In genomic region chr3:167777356-167777755, GRCh38 we compare ENCODE assay signal across 33 cellular contexts. TPM values are rescaled to one million over a fixed set of nuclear protein-coding genes. Genes with fewer than 3 reads are reported as not detected.
DNase-seq lines count a peak whose midpoint lies in the region; ATAC-seq, FAIRE-seq and TF ChIP-seq lines count a peak whose summit lies in the region.
"Had no signal": no experiment of that assay in that cellular context is flagged by ENCODE, and none has a peak within 500 bp of the region (broad histone marks: within the 10 kb centered on the region; RNA-seq: fewer than 3 reads in every experiment).

No MANE protein-coding gene starts in this region.

- no peak overlapping the region for H3K4me3 Mint-ChIP-seq in activated CD4-positive, alpha-beta T cell treated with anti-CD3 and anti-CD28 coated beads for 36 hours
- H3K4me3 Mint-ChIP-seq: activated CD4-positive, alpha-beta memory T cell treated with anti-CD3 and anti-CD28 coated beads, Interleukin-2, amount 10 ng/mL, durations not matched to agents 7 days and 5 days; activated naive CD4-positive, alpha-beta T cell treated with anti-CD3 and anti-CD28 coated beads, Interleukin-2, amount 50 U/mL, for 24 hours; activated T-helper 17 cell treated with anti-CD3 and anti-CD28 coated beads, Interleukin-2, amount 50 U/mL, for 72 hours; GM23338 had no signal

- H3K9ac ChIP-seq in GM12878 (ENCODE audit: control insufficient read depth, insufficient read depth, low read length): no peak overlapping the region

- peaks cover 8% of the 10 kb centered on the region for H3K4me1 ChIP-seq in GM12878 (ENCODE audit: control insufficient read depth, insufficient read depth, low read length)
- H3K4me1 ChIP-seq: right atrium auricular region had no signal

- ATAC-seq in activated CD4-positive, alpha-beta T cell treated with anti-CD3 and anti-CD28 coated beads for 36 hours: peak; percentile 33
- ATAC-seq in GM21529 (IDR thresholded peaks at IDR 0.05; ENCODE audit: unreplicated experiment) (peak; percentile 46), HG02870 (IDR thresholded peaks at IDR 0.05; ENCODE audit: unreplicated experiment) (peak; percentile 67), GM12878 (peak; percentile 64)
- ATAC-seq: activated T-helper 17 cell treated with anti-CD3 and anti-CD28 coated beads, Interleukin-2, amount 50 U/mL, for 72 hours; GM23338; heart right ventricle had no signal

- no peaks in the 10 kb centered on the region for H3K27me3 ChIP-seq in GM12878 (replicated peaks in 1 of 2; ENCODE audit: control insufficient read depth in 2 of 2, insufficient read depth in 2 of 2, low read length in 1 of 2)
- H3K27me3 ChIP-seq: esophagus squamous epithelium, heart right ventricle, MG63, right atrium auricular region had no signal

- no peak overlapping the region for H2AFZ ChIP-seq in GM12878 (ENCODE audit: control insufficient read depth, low read depth, low read length)
- H2AFZ ChIP-seq: GM23338 had no signal

- TF ChIP-seq CTCF in GM12878 (IDR thresholded peaks at IDR 0.05 in 2 of 3, conservative IDR thresholded peaks at IDR 0.05 in 1 of 3; ENCODE audit: control insufficient read depth in 2 of 3, extremely low read depth in 1 of 3, insufficient read depth in 1 of 3, low read depth in 3 of 3, low read length in 3 of 3): no peak

- DNase-seq in activated CD4-positive, alpha-beta T cell treated with anti-CD3 and anti-CD28 coated beads for 36 hours: no peak
- DNase-seq in activated CD4-positive, alpha-beta T cell treated with anti-CD3 and anti-CD28 coated beads, Interleukin-2, amount 50 U/mL, for 48 hours: no peak
- DNase-seq in GM12878 (ENCODE audit: low read depth, low spot score) (no peak), NK-92 (lab: John Stamatoyannopoulos, UW; ENCODE audit: unreplicated experiment) (no peak), SIG-M5 treated with dmso at 0.1 percent for 504 hours (lab: John Stamatoyannopoulos, UW; ENCODE audit: unreplicated experiment) (no peak), NCI-H526 (lab: John Stamatoyannopoulos, UW) (no peak)
- DNase-seq: activated CD4-positive, alpha-beta memory T cell treated with anti-CD3 and anti-CD28 coated beads, Interleukin-2, amount 10 ng/mL, durations not matched to agents 7 days and 5 days; activated CD4-positive, CD25-positive, alpha-beta regulatory T cell treated with anti-CD3 and anti-CD28 coated beads, Interleukin-2, amount 50 U/mL, for 72 hours; COR-L47; DMS53; esophagus squamous epithelium; foreskin melanocyte; heart right ventricle; KG1; MG63; NCI-H1105; NCI-H187 treated with DMSO at 0.1 percent for 48 hours; NCI-H2171; NCI-H524 treated with DMSO at 0.1 percent for 48 hours; posterior cingulate gyrus; Right ventricle myocardium superior; small intestine; stimulated activated naive CD4-positive, alpha-beta T cell; T-helper 2 cell had no signal

- no peaks in the 10 kb centered on the region for H3K36me3 ChIP-seq in GM12878 (ENCODE audit: control insufficient read depth in 2 of 2, insufficient read depth in 2 of 2, low read length in 1 of 2)
- H3K36me3 ChIP-seq: esophagus squamous epithelium, heart right ventricle, MG63, right atrium auricular region had no signal

- intact Hi-C loops in activated CD4-positive, alpha-beta T cell treated with anti-CD3 and anti-CD28 coated beads for 36 hours (cut with DNase I, micrococcal nuclease): no loop called here
- intact Hi-C loops in GM12878 (cut with micrococcal nuclease; ENCODE audit: unreplicated experiment): no loop called here

- H3K27me3 Mint-ChIP-seq in activated CD4-positive, alpha-beta T cell treated with anti-CD3 and anti-CD28 coated beads for 36 hours: no peaks in the 10 kb centered on the region
- H3K27me3 Mint-ChIP-seq: activated CD4-positive, alpha-beta memory T cell treated with anti-CD3 and anti-CD28 coated beads, Interleukin-2, amount 10 ng/mL, durations not matched to agents 7 days and 5 days; activated naive CD4-positive, alpha-beta T cell treated with anti-CD3 and anti-CD28 coated beads, Interleukin-2, amount 50 U/mL, for 24 hours had no signal

- no peak for TF ChIP-seq POLR2A in GM12878 (IDR thresholded peaks at IDR 0.05; ENCODE audit: low read depth, low read length)

- CTCF ChIA-PET in activated CD4-positive, alpha-beta T cell treated with anti-CD3 and anti-CD28 coated beads for 36 hours (lab: Charles Lee): no interaction called here
- CTCF ChIA-PET in GM12878 (lab: Yijun Ruan, JAX): interaction anchor here (0.6 kb wide), 1 partner anchor 69 kb away, joined by 3 read pairs; no protein-coding TSS in a partner anchor

- peaks cover 9% of the 10 kb centered on the region; the same call in 2 of the 3 replicates for H3K9me3 ChIP-seq in GM12878 (replicated peaks; ENCODE audit: control insufficient read depth, insufficient read depth, low read length)

- no peak for TF ChIP-seq RAD21 in GM12878 (IDR thresholded peaks at IDR 0.05; ENCODE audit: insufficient read depth, low read depth, low read length)

- H3K4me2 ChIP-seq in GM12878 (ENCODE audit: control insufficient read depth, insufficient read depth): no peak overlapping the region
- H3K4me2 ChIP-seq: GM23338 had no signal

- TF ChIP-seq EP300 in GM12878 (IDR thresholded peaks at IDR 0.05; ENCODE audit: borderline replicate concordance in 1 of 2, control insufficient read depth in 1 of 2, low read depth in 2 of 2, low read length in 2 of 2): no peak

- H3K4me3 ChIP-seq in GM12878: no peak overlapping the region
- H3K4me3 ChIP-seq: esophagus squamous epithelium, GM23338, heart right ventricle, MG63, right atrium auricular region had no signal

- RAD21 ChIA-PET in GM12878 (lab: Charles Lee; ENCODE audit: unreplicated experiment): no interaction called here

- H4K20me1 ChIP-seq in GM12878 (ENCODE audit: control insufficient read depth, insufficient read depth): no peaks in the 10 kb centered on the region

- POLR2A ChIA-PET in activated CD4-positive, alpha-beta T cell treated with anti-CD3 and anti-CD28 coated beads for 36 hours (lab: Charles Lee): no interaction called here
- POLR2A ChIA-PET in GM12878 (lab: Charles Lee): no interaction called here

- WGBS in GM12878 (ENCODE audit: insufficient coverage, insufficient replicate concordance, low lambda C conversion rate, missing lambda C conversion rate): 0% methylated on average over 1 of the region's 1 CpG

- H3K27ac Mint-ChIP-seq in activated CD4-positive, alpha-beta T cell treated with anti-CD3 and anti-CD28 coated beads for 36 hours: no peak overlapping the region
- H3K27ac Mint-ChIP-seq: activated CD4-positive, alpha-beta memory T cell treated with anti-CD3 and anti-CD28 coated beads, Interleukin-2, amount 10 ng/mL, durations not matched to agents 7 days and 5 days; activated naive CD4-positive, alpha-beta T cell treated with anti-CD3 and anti-CD28 coated beads, Interleukin-2, amount 50 U/mL, for 24 hours; activated T-helper 17 cell treated with anti-CD3 and anti-CD28 coated beads, Interleukin-2, amount 50 U/mL, for 72 hours had no signal

- H3K79me2 ChIP-seq in GM12878 (ENCODE audit: control insufficient read depth, insufficient read depth, low read length): no peaks in the 10 kb centered on the region

- no TSS peak for BruUV-seq in GM12878 (replicated peaks; lab: Mats Ljungman, UMichigan)

- SMC1A ChIA-PET in GM12878 (lab: Charles Lee; ENCODE audit: uncharacterized antibody, unreplicated experiment): no interaction called here

- in situ Hi-C loops in GM12878 (cut with MboI): no loop called here

- no peak overlapping the region for H3K27ac ChIP-seq in GM12878 (ENCODE audit: control insufficient read depth, insufficient read depth)
- H3K27ac ChIP-seq: 22Rv1, C4-2B, esophagus squamous epithelium, heart right ventricle, right atrium auricular region had no signal

- no peak for FAIRE-seq in GM12878 (lab: Jason Lieb, UNC)
- FAIRE-seq: keratinocyte, small intestine had no signal

- H3K4me1 Mint-ChIP-seq in activated CD4-positive, alpha-beta T cell treated with anti-CD3 and anti-CD28 coated beads for 36 hours: no peaks in the 10 kb centered on the region
- H3K4me1 Mint-ChIP-seq: activated CD4-positive, alpha-beta memory T cell treated with anti-CD3 and anti-CD28 coated beads, Interleukin-2, amount 10 ng/mL, durations not matched to agents 7 days and 5 days; activated T-helper 17 cell treated with anti-CD3 and anti-CD28 coated beads, Interleukin-2, amount 50 U/mL, for 72 hours had no signal

- no peaks in the 10 kb centered on the region for H3K36me3 Mint-ChIP-seq in activated CD4-positive, alpha-beta T cell treated with anti-CD3 and anti-CD28 coated beads for 36 hours (ENCODE audit: low read depth)

- H3K9me3 Mint-ChIP-seq in activated CD4-positive, alpha-beta T cell treated with anti-CD3 and anti-CD28 coated beads for 36 hours (ENCODE audit: low read depth): peaks cover 6% of the 10 kb centered on the region

RNA-seq across cellular contexts. Expression of gene SERPINI1, which starts 41.8 kb away (rescaled TPM):
- 1 to 10 TPM; 1.2 to 1.4 TPM for total RNA-seq in activated CD4-positive, alpha-beta T cell treated with anti-CD3 and anti-CD28 coated beads for 36 hours
- total RNA-seq in GM12878 (2013; cell fraction: nucleolus; rRNA removed): 3.5 and 4.6 TPM in 2 replicates
- 1.5 and 2.2 TPM in 2 replicates for total RNA-seq in GM12878 (2014; rRNA removed)
- total RNA-seq in GM12878 (2014; rRNA removed; fragmentation: Illumina TruSeq; extraction: Trizol): 3.0 TPM in 2 replicates
- 1.2 and 1.7 TPM in 2 replicates for total RNA-seq in GM12878 (2021)
- polyA plus RNA-seq in GM12878 (2011; ENCODE audit: low read depth): 3.2 TPM
- polyA plus RNA-seq in GM12878 (2011; rRNA removed): 4.3 and 6.2 TPM in 2 replicates
- 0.94 and 1.3 TPM in 2 replicates for polyA plus RNA-seq in GM12878 (2011; cell fraction: cytosol; rRNA removed)
- 0.57 and 1.1 TPM in 2 replicates for polyA plus RNA-seq in GM12878 (2011; cell fraction: nucleus; rRNA removed)
- 3.6 and 5.0 TPM in 2 replicates for polyA plus RNA-seq in GM12878 (2012)
- 1.6 and 5.5 TPM in 2 replicates for polyA plus RNA-seq in GM12878 (2014; fragmentation: Illumina TruSeq; extraction: Trizol)
- 1 to 10 TPM; 6.8 to 7.6 TPM for polyA plus RNA-seq in GM12878 (2014; fragmentation: Nextera tagmentation; extraction: Ambion mirVana)
- 1.3 and 1.6 TPM in 2 replicates for polyA plus RNA-seq in GM12878 (2014; rRNA removed)
- 1 to 10 TPM; 5.2 to 5.7 TPM for polyA plus RNA-seq in GM12878 (2016; fragmentation: Nextera tagmentation; extraction: Ambion mirVana)
- polyA minus RNA-seq in GM12878 (2011; rRNA and poly(A)+ RNA removed): 1.5 and 1.6 TPM in 2 replicates
- 0.67 and 0.83 TPM in 2 replicates for polyA minus RNA-seq in GM12878 (2011; cell fraction: cytosol; rRNA and poly(A)+ RNA removed)
- polyA minus RNA-seq in GM12878 (2011; cell fraction: nucleus; rRNA and poly(A)+ RNA removed): 1.9 and 3.1 TPM in 2 replicates

RNA-seq across cellular contexts. Expression of gene PDCD10, which starts 42.7 kb away (rescaled TPM):
- 100 to 1,000 TPM in 1 of 2 experiments, 10 to 100 TPM in 1; 95.4 to 118 TPM for total RNA-seq in activated CD4-positive, alpha-beta T cell treated with anti-CD3 and anti-CD28 coated beads for 36 hours
- total RNA-seq in GM12878 (2013; cell fraction: nucleolus; rRNA removed): 60.2 and 66.5 TPM in 2 replicates
- 88.1 and 89.3 TPM in 2 replicates for total RNA-seq in GM12878 (2014; rRNA removed)
- 122 and 127 TPM in 2 replicates for total RNA-seq in GM12878 (2014; rRNA removed; fragmentation: Illumina TruSeq; extraction: Trizol)
- 55.8 and 64.1 TPM in 2 replicates for total RNA-seq in GM12878 (2021)
- 38.8 TPM for polyA plus RNA-seq in GM12878 (2011; ENCODE audit: low read depth)
- polyA plus RNA-seq in GM12878 (2011; rRNA removed): 100 and 170 TPM in 2 replicates
- polyA plus RNA-seq in GM12878 (2011; cell fraction: cytosol; rRNA removed): 29.5 and 43.4 TPM in 2 replicates
- polyA plus RNA-seq in GM12878 (2011; cell fraction: nucleus; rRNA removed): 28.5 and 28.7 TPM in 2 replicates
- polyA plus RNA-seq in GM12878 (2012): 63.4 and 63.7 TPM in 2 replicates
- 141 and 181 TPM in 2 replicates for polyA plus RNA-seq in GM12878 (2014; fragmentation: Illumina TruSeq; extraction: Trizol)
- polyA plus RNA-seq in GM12878 (2014; fragmentation: Nextera tagmentation; extraction: Ambion mirVana): 100 to 1,000 TPM; 199 to 247 TPM
- 96.3 and 102 TPM in 2 replicates for polyA plus RNA-seq in GM12878 (2014; rRNA removed)
- 100 to 1,000 TPM; 123 to 128 TPM for polyA plus RNA-seq in GM12878 (2016; fragmentation: Nextera tagmentation; extraction: Ambion mirVana)
- polyA minus RNA-seq in GM12878 (2011; rRNA and poly(A)+ RNA removed): 29.8 and 46.3 TPM in 2 replicates
- polyA minus RNA-seq in GM12878 (2011; cell fraction: cytosol; rRNA and poly(A)+ RNA removed): 17.0 and 22.2 TPM in 2 replicates
- 28.8 and 41.1 TPM in 2 replicates for polyA minus RNA-seq in GM12878 (2011; cell fraction: nucleus; rRNA and poly(A)+ RNA removed)
